In the genomic region with DNA sequence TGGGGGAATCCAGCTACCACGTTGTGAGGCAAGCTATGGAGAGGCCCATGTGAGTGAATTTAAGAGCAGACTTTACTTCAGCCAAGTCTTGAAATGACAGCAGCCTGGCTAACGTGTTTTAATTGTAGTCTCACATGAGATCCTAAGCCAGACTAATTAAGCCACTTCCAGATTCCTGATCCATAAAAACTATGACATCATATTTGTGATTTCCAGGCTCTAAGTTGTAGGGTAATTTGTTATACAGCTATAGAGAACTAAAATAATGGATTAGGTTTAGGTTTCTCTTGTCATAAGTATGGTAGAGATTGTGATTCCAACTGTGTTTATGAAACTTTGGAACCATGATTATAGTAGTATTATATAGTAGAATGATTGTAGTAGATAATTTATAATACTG, we compare ENCODE assay signal across 4 cellular contexts.
"Had no signal": no experiment of that assay in that cellular context is flagged by ENCODE, and none has a peak within 500 bp of the region (broad histone marks: within the 10 kb centered on the region; RNA-seq: fewer than 3 reads in every experiment).

No MANE protein-coding gene starts in this region.

- H3K9me3 ChIP-seq: HAP-1 had no signal

- DNase-seq: GM23248, GOT3, H7 had no signal

- H3K27ac ChIP-seq: GM23248 had no signal

- H3K4me1 ChIP-seq: HAP-1 had no signal

- H3K9ac ChIP-seq: GM23248 had no signal

- H3K36me3 ChIP-seq: HAP-1 had no signal

- H3K4me3 ChIP-seq: GM23248, HAP-1 had no signal
